3 cellular contexts compared by ENCODE assay signal in genomic region chr5:129745997-129746396, GRCh38.
TF ChIP-seq lines count a peak whose summit lies in the region.

No MANE protein-coding gene starts in this region.

TF ChIP-seq in HepG2, 621 proteins besides CTCF, POLR2A, EP300 and RAD21:
- TF ChIP-seq HOXA9 (CRISPR knock-in tag; IDR thresholded peaks at IDR 0.05; ENCODE audit: borderline replicate concordance), result no peak
- TF ChIP-seq PAXIP1 (CRISPR knock-in tag; conservative IDR thresholded peaks at IDR 0.05), result no peak
- peak; percentile 65 for TF ChIP-seq CEBPB (IDR thresholded peaks at IDR 0.05; ENCODE audit: borderline replicate concordance, low read depth, low read length)
- no peak for TF ChIP-seq CREBL2 (CRISPR knock-in tag; IDR thresholded peaks at IDR 0.05; ENCODE audit: borderline replicate concordance)
- TF ChIP-seq BRCA1 (CRISPR knock-in tag; IDR thresholded peaks at IDR 0.05), result no peak
- no peak for TF ChIP-seq BCLAF1 (IDR thresholded peaks at IDR 0.05)
- TF ChIP-seq MIER3 (CRISPR knock-in tag; IDR thresholded peaks at IDR 0.05; ENCODE audit: borderline replicate concordance), result no peak
- TF ChIP-seq ZIK1 (CRISPR knock-in tag; IDR thresholded peaks at IDR 0.05; ENCODE audit: borderline replicate concordance, low read depth), result no peak

TF ChIP-seq in IMR-90, 13 proteins besides CTCF, POLR2A, EP300 and RAD21:
- TF ChIP-seq CHD1 (IDR thresholded peaks at IDR 0.05; ENCODE audit: low read depth, low read length), result no peak
- TF ChIP-seq ELK1 (IDR thresholded peaks at IDR 0.05; ENCODE audit: borderline replicate concordance, low read depth, low read length), result no peak
- TF ChIP-seq MAZ (IDR thresholded peaks at IDR 0.05; ENCODE audit: borderline replicate concordance, low read depth, low read length), result no peak
- TF ChIP-seq MAFK (IDR thresholded peaks at IDR 0.05; ENCODE audit: low read depth, low read length), result no peak
- TF ChIP-seq CEBPB (IDR thresholded peaks at IDR 0.05; ENCODE audit: low read depth, low read length), result peak; percentile 62
- TF ChIP-seq RFX5 (IDR thresholded peaks at IDR 0.05; ENCODE audit: low read depth, low read length), result no peak

TF ChIP-seq in H1, 55 proteins besides CTCF, POLR2A, EP300 and RAD21:
- TF ChIP-seq CREB1 (IDR thresholded peaks at IDR 0.05) (no peak), CEBPB (IDR thresholded peaks at IDR 0.05; ENCODE audit: low read depth, low read length) (peak; percentile 79)
